ENCODE assay signal across 17 cellular contexts in genomic region chr13:64925284-64925683, GRCh38.
DNase-seq lines count a peak whose midpoint lies in the region; ATAC-seq and TF ChIP-seq lines count a peak whose summit lies in the region.
"Had no signal": no experiment of that assay in that cellular context is flagged by ENCODE, and none has a peak within 500 bp of the region (broad histone marks: within the 10 kb centered on the region; RNA-seq: fewer than 3 reads in every experiment).

No MANE protein-coding gene starts in this region.

- H3K4me1 ChIP-seq in adipocyte (ENCODE audit: control insufficient read depth, insufficient read depth, low read length), result peaks cover 9% of the 10 kb centered on the region
- H3K4me1 ChIP-seq: esophagus muscularis mucosa, left lung, suprapubic skin had no signal

- H3K27me3 Mint-ChIP-seq in stimulated activated memory B cell treated with anti-CD40 and anti-IgM and Interleukin-4, amounts not matched to agents 10 μg/mL and 1 μg/mL and 100 μg/mL, for 72 hours, result no peaks in the 10 kb centered on the region
- H3K27me3 Mint-ChIP-seq: activated CD4-positive, alpha-beta T cell treated with anti-CD3 and anti-CD28 coated beads, Interleukin-2, amount 10 ng/mL, durations not matched to agents 24 days and 14 days; activated naive CD8-positive, alpha-beta T cell treated with anti-CD3 and anti-CD28 coated beads, Interleukin-2, amount 10 ng/mL, durations not matched to agents 7 days and 5 days had no signal

- no peaks in the 10 kb centered on the region for H3K36me3 Mint-ChIP-seq in stimulated activated memory B cell treated with anti-CD40 and anti-IgM and Interleukin-4, amounts not matched to agents 10 μg/mL and 1 μg/mL and 100 μg/mL, for 72 hours
- H3K36me3 Mint-ChIP-seq: activated naive CD8-positive, alpha-beta T cell treated with anti-CD3 and anti-CD28 coated beads, Interleukin-2, amount 10 ng/mL, durations not matched to agents 7 days and 5 days; CD8-positive, alpha-beta memory T cell had no signal

- H3K4me1 Mint-ChIP-seq in stimulated activated memory B cell treated with anti-CD40 and anti-IgM and Interleukin-4, amounts not matched to agents 10 μg/mL and 1 μg/mL and 100 μg/mL, for 72 hours, result no peaks in the 10 kb centered on the region
- H3K4me1 Mint-ChIP-seq: activated CD4-positive, alpha-beta T cell treated with anti-CD3 and anti-CD28 coated beads, Interleukin-2, amount 10 ng/mL, durations not matched to agents 24 days and 14 days; activated naive CD8-positive, alpha-beta T cell treated with anti-CD3 and anti-CD28 coated beads, Interleukin-2, amount 10 ng/mL, durations not matched to agents 7 days and 5 days; CD8-positive, alpha-beta memory T cell had no signal

- H3K27me3 ChIP-seq in adipocyte (replicated peaks; ENCODE audit: control insufficient read depth, insufficient read depth, low read length), result no peaks in the 10 kb centered on the region
- H3K27me3 ChIP-seq: esophagus muscularis mucosa, left lung, suprapubic skin had no signal

- H3K9ac ChIP-seq in adipocyte (ENCODE audit: low read length), result no peak overlapping the region

- H3K4me3 Mint-ChIP-seq in stimulated activated memory B cell treated with anti-CD40 and anti-IgM and Interleukin-4, amounts not matched to agents 10 μg/mL and 1 μg/mL and 100 μg/mL, for 72 hours, result no peak overlapping the region
- H3K4me3 Mint-ChIP-seq: activated CD4-positive, alpha-beta T cell treated with anti-CD3 and anti-CD28 coated beads, Interleukin-2, amount 10 ng/mL, durations not matched to agents 24 days and 14 days; activated naive CD8-positive, alpha-beta T cell treated with anti-CD3 and anti-CD28 coated beads, Interleukin-2, amount 10 ng/mL, durations not matched to agents 7 days and 5 days; CD8-positive, alpha-beta memory T cell; T-helper 2 cell treated with Interferon-gamma antibody and Interleukin-4, amounts not matched to agents 5 μg/mL and 100 μg/mL, for 36 hours had no signal

- H3K4me3 ChIP-seq in adipocyte (ENCODE audit: low read length), result no peak overlapping the region
- H3K4me3 ChIP-seq: esophagus muscularis mucosa, left lung, suprapubic skin had no signal

- TF ChIP-seq CTCF in omental fat pad (IDR thresholded peaks at IDR 0.05) (no peak), GM10248 (IDR thresholded peaks at IDR 0.05; ENCODE audit: control extremely low read depth, extremely low read depth, low read depth, missing control alignments) (no peak)

- H3K27ac Mint-ChIP-seq in stimulated activated memory B cell treated with anti-CD40 and anti-IgM and Interleukin-4, amounts not matched to agents 10 μg/mL and 1 μg/mL and 100 μg/mL, for 72 hours, result no peak overlapping the region
- H3K27ac Mint-ChIP-seq: activated CD4-positive, alpha-beta T cell treated with anti-CD3 and anti-CD28 coated beads, Interleukin-2, amount 10 ng/mL, durations not matched to agents 24 days and 14 days; activated naive CD8-positive, alpha-beta T cell treated with anti-CD3 and anti-CD28 coated beads, Interleukin-2, amount 10 ng/mL, durations not matched to agents 7 days and 5 days; CD8-positive, alpha-beta memory T cell; T-helper 2 cell treated with Interferon-gamma antibody and Interleukin-4, amounts not matched to agents 5 μg/mL and 100 μg/mL, for 36 hours had no signal

- no peaks in the 10 kb centered on the region for H3K36me3 ChIP-seq in adipocyte (ENCODE audit: control insufficient read depth, insufficient read depth, low read length, severe bottlenecking)
- H3K36me3 ChIP-seq: esophagus muscularis mucosa, left lung, suprapubic skin had no signal

- no peaks in the 10 kb centered on the region for H3K9me3 ChIP-seq in adipocyte (ENCODE audit: control insufficient read depth, low read length)
- H3K9me3 ChIP-seq: suprapubic skin had no signal

- DNase-seq in activated gamma-delta T cell (lab: John Stamatoyannopoulos, UW) (peak; percentile 1), activated gamma-delta T cell treated with Interleukin-2 at 50 U/mL for 16 hours (no peak), adipocyte (ENCODE audit: low read depth) (peak; percentile 22), iPS-NIHi11 (ENCODE audit: low spot score) (peak; percentile 15), NCI-H526 (lab: John Stamatoyannopoulos, UW) (no peak), omental fat pad (ENCODE audit: low spot score) (no peak), GM10248 (ENCODE audit: extremely low spot score) (no peak)
- DNase-seq: activated CD4-positive, alpha-beta T cell treated with anti-CD3 and anti-CD28 coated beads, Interleukin-2, amount 10 ng/mL, durations not matched to agents 24 days and 14 days; activated naive CD8-positive, alpha-beta T cell treated with anti-CD3 and anti-CD28 coated beads, Interleukin-2, amount 10 ng/mL, durations not matched to agents 7 days and 5 days; CD8-positive, alpha-beta memory T cell; MM.1S; SHP77 had no signal

- CTCF ChIA-PET in GM10248 (lab: Yijun Ruan, JAX), result no interaction called here

- ATAC-seq in stimulated activated memory B cell treated with anti-CD40 and anti-IgM and Interleukin-4, amounts not matched to agents 10 μg/mL and 1 μg/mL and 100 μg/mL, for 72 hours, result peak; percentile 32
- no peak for ATAC-seq in omental fat pad (ENCODE audit: low FRiP score)
- ATAC-seq: left lung had no signal

- POLR2A ChIA-PET in GM10248 (lab: Yijun Ruan, JAX), result no interaction called here

- peaks cover 5% of the 10 kb centered on the region for H3K9me3 Mint-ChIP-seq in stimulated activated memory B cell treated with anti-CD40 and anti-IgM and Interleukin-4, amounts not matched to agents 10 μg/mL and 1 μg/mL and 100 μg/mL, for 72 hours

Comparison
In these comparisons a context has a peak if more than half of its experiments do, and no peak if none do; other contexts are left out.
1. DNase-seq: peak in activated gamma-delta T cell (single experiment), adipocyte (single experiment) and iPS-NIHi11 (single experiment); none in activated gamma-delta T cell treated with Interleukin-2 at 50 U/mL for 16 hours (single experiment), NCI-H526 (0 of 2), omental fat pad (single experiment) and GM10248 (single experiment).